Comparison of ENCODE assay signal across 22 cellular contexts in the genomic region with DNA sequence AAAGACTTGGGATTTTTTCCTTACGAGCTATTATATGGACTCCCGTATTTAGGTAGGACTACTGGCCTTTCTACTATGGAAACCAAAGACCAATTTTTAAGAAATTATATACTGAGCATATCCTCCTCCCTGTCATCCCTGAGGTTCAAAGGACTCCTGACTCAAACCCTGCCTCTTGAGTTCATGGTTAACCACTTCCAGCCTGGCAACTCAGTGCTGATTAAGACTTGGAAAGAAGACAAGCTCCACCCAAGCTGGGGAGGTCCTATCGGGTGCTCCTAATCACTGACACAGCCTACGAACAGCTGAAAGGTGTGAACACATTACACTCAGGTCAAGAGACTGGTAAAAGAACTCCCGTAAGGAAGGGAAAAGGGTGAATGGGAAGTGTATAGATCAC.
A peak's percentile ranks its signal among the peaks of the same experiment; 100 is the strongest.
DNase-seq lines count a peak whose midpoint lies in the region; ATAC-seq, FAIRE-seq and TF ChIP-seq lines count a peak whose summit lies in the region.
"Had no signal": no experiment of that assay in that cellular context is flagged by ENCODE, and none has a peak within 500 bp of the region (broad histone marks: within the 10 kb centered on the region; RNA-seq: fewer than 3 reads in every experiment).

No MANE protein-coding gene starts in this region.

- TF ChIP-seq CTCF in keratinocyte (optimal IDR thresholded peaks at IDR 0.05 in 1 of 3, IDR thresholded peaks at IDR 0.05 in 1 of 3, conservative IDR thresholded peaks at IDR 0.05 in 1 of 3; ENCODE audit: extremely low read depth in 1 of 3, insufficient read depth in 2 of 3, low read length in 3 of 3) (no peak), vagina (IDR thresholded peaks at IDR 0.05) (no peak), gastrocnemius medialis (IDR thresholded peaks at IDR 0.05 in 4 of 5, conservative IDR thresholded peaks at IDR 0.05 in 1 of 5) (no peak)

- H3K4me1 ChIP-seq in keratinocyte (ENCODE audit: control insufficient read depth, extremely low read depth, insufficient read depth, low read length) (peaks cover 13% of the 10 kb centered on the region), vagina (no peaks in the 10 kb centered on the region), gastrocnemius medialis (no peaks in the 10 kb centered on the region)
- H3K4me1 ChIP-seq: ascending aorta, BLaER1, parathyroid adenoma, sigmoid colon, tibial artery had no signal

- ATAC-seq in activated CD4-positive, alpha-beta T cell treated with anti-CD3 and anti-CD28 coated beads for 36 hours, result peak; percentile 97
- no peak for ATAC-seq in gastrocnemius medialis
- ATAC-seq: T-helper 17 cell had no signal

- H3K27me3 Mint-ChIP-seq in activated CD4-positive, alpha-beta T cell treated with anti-CD3 and anti-CD28 coated beads for 36 hours, result peaks cover 6% of the 10 kb centered on the region

- no peaks in the 10 kb centered on the region for H3K9me3 Mint-ChIP-seq in activated CD4-positive, alpha-beta T cell treated with anti-CD3 and anti-CD28 coated beads for 36 hours (ENCODE audit: low read depth)
- H3K9me3 Mint-ChIP-seq: activated B cell treated with CpG ODN at 0.5 μM for 24 hours; naive B cell; stimulated activated naive B cell treated with anti-CD40 and anti-IgM and Interleukin-4, amounts not matched to agents 10 μg/mL and 1 μg/mL and 100 μg/mL, for 72 hours had no signal

- H3K4me3 Mint-ChIP-seq in activated CD4-positive, alpha-beta T cell treated with anti-CD3 and anti-CD28 coated beads for 36 hours, result no peak overlapping the region
- H3K4me3 Mint-ChIP-seq: activated B cell treated with CpG ODN at 0.5 μM for 24 hours; naive B cell; stimulated activated naive B cell treated with anti-CD40 and anti-IgM and Interleukin-4, amounts not matched to agents 10 μg/mL and 1 μg/mL and 100 μg/mL, for 72 hours; T-helper 17 cell had no signal

- H3K9me1 ChIP-seq in keratinocyte (ENCODE audit: control insufficient read depth, extremely low read depth, insufficient read depth, low read length), result no peaks in the 10 kb centered on the region

- H2AFZ ChIP-seq in keratinocyte (ENCODE audit: control insufficient read depth, low read length), result no peak overlapping the region
- H2AFZ ChIP-seq: parathyroid adenoma had no signal

- H3K9ac ChIP-seq in keratinocyte (ENCODE audit: control insufficient read depth, extremely low read depth, insufficient read depth, low read length), result no peak overlapping the region
- H3K9ac ChIP-seq: BLaER1, KMS-11, parathyroid adenoma had no signal

- no peaks in the 10 kb centered on the region for H3K79me2 ChIP-seq in keratinocyte (ENCODE audit: control insufficient read depth, insufficient read depth, low read length)
- H3K79me2 ChIP-seq: parathyroid adenoma had no signal

- H3K36me3 ChIP-seq in keratinocyte (ENCODE audit: control insufficient read depth in 2 of 2, extremely low read depth in 1 of 2, insufficient read depth in 2 of 2, low read length in 2 of 2) (no peaks in the 10 kb centered on the region), vagina (no peaks in the 10 kb centered on the region), gastrocnemius medialis (no peaks in the 10 kb centered on the region)
- H3K36me3 ChIP-seq: ascending aorta, BLaER1, sigmoid colon, tibial artery had no signal

- in situ Hi-C loops in gastrocnemius medialis (cut with MboI; ENCODE audit: low sequenced_read_pairs in 4 of 4), result no loop called here

- POLR2A ChIA-PET in activated CD4-positive, alpha-beta T cell treated with anti-CD3 and anti-CD28 coated beads for 36 hours (lab: Charles Lee), result no interaction called here

- no peak overlapping the region for H3K27ac Mint-ChIP-seq in activated CD4-positive, alpha-beta T cell treated with anti-CD3 and anti-CD28 coated beads for 36 hours
- H3K27ac Mint-ChIP-seq: activated B cell treated with CpG ODN at 0.5 μM for 24 hours; naive B cell; stimulated activated naive B cell treated with anti-CD40 and anti-IgM and Interleukin-4, amounts not matched to agents 10 μg/mL and 1 μg/mL and 100 μg/mL, for 72 hours; T-helper 17 cell had no signal

- H3K4me3 ChIP-seq in keratinocyte (ENCODE audit: control insufficient read depth in 2 of 3, extremely low read depth in 1 of 3, insufficient read depth in 2 of 3, low read depth in 1 of 3, low read length in 3 of 3) (no peak overlapping the region), vagina (no peak overlapping the region), gastrocnemius medialis (no peak overlapping the region)
- H3K4me3 ChIP-seq: ascending aorta, BLaER1, sigmoid colon, tibial artery had no signal

- TF ChIP-seq POLR2A in vagina (IDR thresholded peaks at IDR 0.05) (no peak), gastrocnemius medialis (IDR thresholded peaks at IDR 0.05) (no peak)

- H4K20me1 ChIP-seq in keratinocyte (ENCODE audit: control insufficient read depth, extremely low read depth, insufficient read depth, low read length), result no peaks in the 10 kb centered on the region
- H4K20me1 ChIP-seq: BLaER1 had no signal

- no peaks in the 10 kb centered on the region for H3K36me3 Mint-ChIP-seq in activated CD4-positive, alpha-beta T cell treated with anti-CD3 and anti-CD28 coated beads for 36 hours (ENCODE audit: low read depth)
- H3K36me3 Mint-ChIP-seq: naive B cell; stimulated activated naive B cell treated with anti-CD40 and anti-IgM and Interleukin-4, amounts not matched to agents 10 μg/mL and 1 μg/mL and 100 μg/mL, for 72 hours had no signal

- peak; percentile 70 for DNase-seq in activated CD4-positive, alpha-beta T cell treated with anti-CD3 and anti-CD28 coated beads for 36 hours
- no peak for DNase-seq in activated CD4-positive, alpha-beta T cell treated with anti-CD3 and anti-CD28 coated beads, Interleukin-2, amount 50 U/mL, for 1 hour
- DNase-seq in Daoy (ENCODE audit: low read depth), result peak; percentile 71
- DNase-seq in activated CD4-positive, alpha-beta T cell treated with anti-CD3 and anti-CD28 coated beads, Interleukin-2, amount 50 U/mL, for 48 hours, result peak; percentile 37 to 50
- DNase-seq in keratinocyte (ENCODE audit: low read depth, low spot score), result peak; percentile 73
- no peak for DNase-seq in vagina (ENCODE audit: extremely low spot score in 2 of 2)
- no peak for DNase-seq in HK-2 (ENCODE audit: unreplicated experiment)
- DNase-seq in gastrocnemius medialis, result no peak
- DNase-seq: activated B cell treated with CpG ODN at 0.5 μM for 24 hours; naive B cell; NCI-H1092 treated with DMSO at 0.1 percent for 48 hours; NCI-H510A treated with DMSO at 0.1 percent for 48 hours; sigmoid colon; stimulated activated naive B cell treated with anti-CD40 and anti-IgM and Interleukin-4, amounts not matched to agents 10 μg/mL and 1 μg/mL and 100 μg/mL, for 72 hours; T-helper 17 cell; tibial artery had no signal

- no peaks in the 10 kb centered on the region for H3K27me3 ChIP-seq in keratinocyte (ENCODE audit: control insufficient read depth, extremely low read depth, insufficient read depth, low read length)
- no peaks in the 10 kb centered on the region for H3K27me3 ChIP-seq in vagina
- no peaks in the 10 kb centered on the region for H3K27me3 ChIP-seq in gastrocnemius medialis
- H3K27me3 ChIP-seq: ascending aorta, BLaER1, sigmoid colon, tibial artery had no signal

- H3K27ac ChIP-seq in keratinocyte (ENCODE audit: control insufficient read depth, insufficient read depth, low read length) (no peak overlapping the region), vagina (no peak overlapping the region), gastrocnemius medialis (no peak overlapping the region)
- H3K27ac ChIP-seq: ascending aorta, BLaER1, KMS-11, parathyroid adenoma, sigmoid colon, tibial artery had no signal

- dilution Hi-C loops in keratinocyte (cut with MboI; ENCODE audit: extremely low pct_ligation_motif_present, low sequenced_read_pairs), result no loop called here

- H3K9me3 ChIP-seq in keratinocyte (ENCODE audit: control insufficient read depth, low read depth, low read length) (no peaks in the 10 kb centered on the region), vagina (no peaks in the 10 kb centered on the region), gastrocnemius medialis (no peaks in the 10 kb centered on the region)
- H3K9me3 ChIP-seq: ascending aorta, BLaER1, sigmoid colon, tibial artery had no signal

- peaks cover 4% of the 10 kb centered on the region for H3K4me1 Mint-ChIP-seq in activated CD4-positive, alpha-beta T cell treated with anti-CD3 and anti-CD28 coated beads for 36 hours
- H3K4me1 Mint-ChIP-seq: activated B cell treated with CpG ODN at 0.5 μM for 24 hours; naive B cell; stimulated activated naive B cell treated with anti-CD40 and anti-IgM and Interleukin-4, amounts not matched to agents 10 μg/mL and 1 μg/mL and 100 μg/mL, for 72 hours; T-helper 17 cell had no signal

- intact Hi-C loops in activated CD4-positive, alpha-beta T cell treated with anti-CD3 and anti-CD28 coated beads for 36 hours (cut with DNase I, micrococcal nuclease), result no loop called here
- intact Hi-C loops in vagina (cut with DNase I), result no loop called here
- intact Hi-C loops in gastrocnemius medialis (cut with DNase I; ENCODE audit: low total_unique reads), result no loop called here

- H3K4me2 ChIP-seq in keratinocyte (ENCODE audit: control insufficient read depth, extremely low read depth, insufficient read depth, low read depth, low read length), result no peak overlapping the region
- H3K4me2 ChIP-seq: BLaER1, KMS-11 had no signal

- FAIRE-seq in keratinocyte (lab: Jason Lieb, UNC), result peak; percentile 83
- FAIRE-seq: A204.1, islet of Langerhans had no signal

- CTCF ChIA-PET in activated CD4-positive, alpha-beta T cell treated with anti-CD3 and anti-CD28 coated beads for 36 hours (lab: Charles Lee), result interaction anchor here (0.6 to 2.1 kb wide), 5 partner anchors 19 to 149 kb away, joined by 3 to 10 read pairs (median 6); no protein-coding TSS in a partner anchor

Comparison
In these comparisons a context has a peak if more than half of its experiments do, and no peak if none do; other contexts are left out.
1. DNase-seq: peak in activated CD4-positive, alpha-beta T cell treated with anti-CD3 and anti-CD28 coated beads for 36 hours (single experiment), Daoy (single experiment), activated CD4-positive, alpha-beta T cell treated with anti-CD3 and anti-CD28 coated beads, Interleukin-2, amount 50 U/mL, for 48 hours (2 of 2) and keratinocyte (single experiment); none in activated CD4-positive, alpha-beta T cell treated with anti-CD3 and anti-CD28 coated beads, Interleukin-2, amount 50 U/mL, for 1 hour (single experiment), vagina (0 of 2), HK-2 (single experiment) and gastrocnemius medialis (0 of 2).